ENCODE assay signal across 8 cellular contexts in the genomic region with DNA sequence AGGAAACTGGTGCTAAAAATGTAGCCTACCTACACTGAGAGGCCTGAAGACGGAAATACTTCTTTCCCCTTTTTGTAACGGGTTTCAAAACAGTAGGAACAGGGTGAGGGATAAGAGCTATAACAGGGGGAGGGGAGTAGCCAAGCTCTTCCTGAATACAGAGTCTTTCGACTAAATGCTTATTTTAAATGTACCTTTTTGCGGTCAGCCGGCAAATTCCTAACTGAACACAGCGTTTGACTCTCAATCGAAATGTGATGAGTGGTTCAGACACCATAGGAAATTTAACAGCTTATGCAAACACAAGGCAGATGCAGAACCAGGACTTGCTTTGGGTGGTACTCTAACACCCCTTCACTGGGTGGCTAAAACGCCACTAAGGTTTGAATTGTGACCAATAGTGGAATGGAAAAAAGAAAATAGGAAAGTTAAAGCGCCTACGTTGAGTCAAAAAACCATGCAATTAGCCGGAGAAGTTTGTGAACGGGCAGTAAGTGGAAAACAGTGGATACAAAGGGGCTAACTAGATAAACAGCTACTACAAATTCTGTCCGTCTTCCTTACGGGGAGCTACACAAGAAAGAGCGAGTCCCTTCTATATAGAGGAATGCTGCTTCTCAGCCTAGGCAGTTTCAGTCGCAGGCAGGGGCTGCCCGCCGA. TPM values are rescaled to one million over a fixed set of nuclear protein-coding genes. Genes with fewer than 3 reads are reported as not detected.
DNase-seq lines count a peak whose midpoint lies in the region; ATAC-seq, FAIRE-seq and TF ChIP-seq lines count a peak whose summit lies in the region.

No MANE protein-coding gene starts in this region.

- H3K79me2 ChIP-seq in HCT116 (ENCODE audit: insufficient read depth, low read length) (peaks cover 59% of the 10 kb centered on the region), parathyroid adenoma (peaks cover 23% of the 10 kb centered on the region)

- no peak for FAIRE-seq in frontal cortex (lab: Jason Lieb, UNC)

- peak overlapping the region; percentile 90 for H3K27ac ChIP-seq in HCT116 (ENCODE audit: low read depth, low read length)
- peak overlapping the region; percentile 88 to 99 (median 98) for H3K27ac ChIP-seq in esophagus squamous epithelium
- peak overlapping the region; percentile 77 for H3K27ac ChIP-seq in parathyroid adenoma

- H3K4me1 Mint-ChIP-seq in T-helper 17 cell: peaks cover 41% of the 10 kb centered on the region

- POLR2A ChIA-PET in HCT116 (lab: Charles Lee): interaction anchor here (1.3 kb wide), 1 partner anchor 7 kb away, joined by 3 read pairs; no protein-coding TSS in a partner anchor

- H3K9ac ChIP-seq in HCT116 (ENCODE audit: low read length) (peak overlapping the region; percentile 76), parathyroid adenoma (no peak overlapping the region)

- H3K9me3 ChIP-seq in BE2C (no peaks in the 10 kb centered on the region), HCT116 (ENCODE audit: control insufficient read depth in 1 of 2, insufficient read depth in 1 of 2, low read depth in 1 of 2, low read length in 2 of 2) (no peaks in the 10 kb centered on the region), T-helper 17 cell (ENCODE audit: control insufficient read depth, low read length, poor library complexity, severe bottlenecking) (no peaks in the 10 kb centered on the region), esophagus squamous epithelium (no peaks in the 10 kb centered on the region), parathyroid adenoma (ENCODE audit: control insufficient read depth, low read length) (no peaks in the 10 kb centered on the region)

- RAD21 ChIA-PET in HCT116 (lab: Charles Lee; ENCODE audit: low non-redundant PET in 1 of 2, low total read pairs in 2 of 2, uncharacterized antibody in 2 of 2, unreplicated experiment in 2 of 2): no interaction called here

- CTCF ChIA-PET in HCT116 (lab: Charles Lee): no interaction called here

- TSS peak; percentile 47 for BruUV-seq in HCT116 (replicated peaks; lab: Mats Ljungman, UMichigan)

- H3K27ac Mint-ChIP-seq in T-helper 17 cell: peak overlapping the region; percentile 84

- H3K4me2 ChIP-seq in HCT116 (ENCODE audit: low read length) (peak overlapping the region; percentile 87), parathyroid adenoma (ENCODE audit: low read length) (peak overlapping the region; percentile 86)

- H3K4me1 ChIP-seq in BE2C: peaks cover 2% of the 10 kb centered on the region; the same call in 1 of the 2 replicates
- peaks cover 18 to 49% of the 10 kb centered on the region in 2 experiments; a peak in 3 of 4 replicates for H3K4me1 ChIP-seq in HCT116 (ENCODE audit: control insufficient read depth in 1 of 2, insufficient read depth in 2 of 2, low read length in 2 of 2)
- H3K4me1 ChIP-seq in esophagus squamous epithelium: peaks cover 23 to 65% (median 39%) of the 10 kb centered on the region in 3 donors
- H3K4me1 ChIP-seq in parathyroid adenoma: peaks cover 8% of the 10 kb centered on the region

- H3K4me3 ChIP-seq in BE2C (ENCODE audit: low read depth, low read length) (peak overlapping the region; percentile 94), HCT116 (replicated peaks in 1 of 2; ENCODE audit: low read depth in 1 of 2, low read length in 2 of 2) (peak overlapping the region; percentile 78 to 84), esophagus squamous epithelium (peak overlapping the region; percentile 65 to 96 (median 70)), parathyroid adenoma (ENCODE audit: low read depth, low read length) (peak overlapping the region; percentile 69)

- no peak for TF ChIP-seq RAD21 in HCT116 (IDR thresholded peaks at IDR 0.05; ENCODE audit: low read depth)

- ATAC-seq in HCT116: no peak
- no peak for ATAC-seq in T-helper 17 cell
- ATAC-seq in GM19397 (IDR thresholded peaks at IDR 0.05; ENCODE audit: unreplicated experiment): no peak

- no peaks in the 10 kb centered on the region for H3K27me3 Mint-ChIP-seq in T-helper 17 cell

- TF ChIP-seq CTCF in BE2C (IDR thresholded peaks at IDR 0.05; ENCODE audit: low read depth, low read length): no peak
- TF ChIP-seq CTCF in HCT116 (IDR thresholded peaks at IDR 0.05 in 2 of 3, conservative IDR thresholded peaks at IDR 0.05 in 1 of 3; ENCODE audit: borderline replicate concordance in 1 of 3, insufficient read depth in 1 of 3, low read depth in 2 of 3, low read length in 2 of 3): no peak
- no peak for TF ChIP-seq CTCF in esophagus squamous epithelium (IDR thresholded peaks at IDR 0.05)
- no peak for TF ChIP-seq CTCF in parathyroid adenoma (IDR thresholded peaks at IDR 0.05)

- H3K36me3 ChIP-seq in BE2C (no peaks in the 10 kb centered on the region), HCT116 (ENCODE audit: control insufficient read depth in 1 of 2, insufficient read depth in 2 of 2, low read length in 2 of 2) (peaks cover 0 to 21% of the 10 kb centered on the region in 2 experiments; a peak in 1 of 4 replicates), esophagus squamous epithelium (no peaks in the 10 kb centered on the region), parathyroid adenoma (ENCODE audit: control insufficient read depth, insufficient read depth, low read length) (no peaks in the 10 kb centered on the region)

- peaks cover 3% of the 10 kb centered on the region for H3K36me3 Mint-ChIP-seq in T-helper 17 cell (ENCODE audit: low read depth)

- H3K9me2 ChIP-seq in HCT116 (ENCODE audit: insufficient read depth): no peaks in the 10 kb centered on the region

- WGBS in esophagus squamous epithelium, 2 donors: 0% methylated on average over 16 to 18 of the region's 18 CpGs

- H2AFZ ChIP-seq in HCT116 (ENCODE audit: low read depth, low read length, poor library complexity, severe bottlenecking) (no peak overlapping the region), parathyroid adenoma (peak overlapping the region; percentile 56)

- H4K20me1 ChIP-seq in HCT116 (ENCODE audit: insufficient read depth): peaks cover 14% of the 10 kb centered on the region; the same call in 1 of the 2 replicates

- H3K27me3 ChIP-seq in BE2C: no peaks in the 10 kb centered on the region
- H3K27me3 ChIP-seq in HCT116 (ENCODE audit: insufficient read depth, low read length): no peaks in the 10 kb centered on the region
- H3K27me3 ChIP-seq in esophagus squamous epithelium: no peaks in the 10 kb centered on the region
- H3K27me3 ChIP-seq in parathyroid adenoma (ENCODE audit: control insufficient read depth, insufficient read depth, low read length): no peaks in the 10 kb centered on the region

- no peak for DNase-seq in BE2C
- DNase-seq in HCT116 (ENCODE audit: low read depth, low spot score): no peak
- DNase-seq in T-helper 17 cell: no peak
- no peak for DNase-seq in esophagus squamous epithelium (lab: John Stamatoyannopoulos, UW)
- DNase-seq in frontal cortex (ENCODE audit: low spot score in 2 of 2): no peak
- no peak for DNase-seq in NCI-H1436 (lab: John Stamatoyannopoulos, UW)

- peak overlapping the region; percentile 100 for H3K4me3 Mint-ChIP-seq in T-helper 17 cell

- intact Hi-C loops in HCT116 (cut with micrococcal nuclease) (no loop called here), esophagus squamous epithelium (cut with DNase I) (loop anchor here (10.0 kb wide), 1 partner anchor 104 kb away; a partner anchor contains a TSS)

- no peak for TF ChIP-seq POLR2A in HCT116 (IDR thresholded peaks at IDR 0.05; ENCODE audit: borderline replicate concordance, extremely low read depth, insufficient read depth, insufficient read length)
- TF ChIP-seq POLR2A in esophagus squamous epithelium (IDR thresholded peaks at IDR 0.05): no peak

TF ChIP-seq in HCT116, 20 proteins besides CTCF, POLR2A, EP300 and RAD21:
- TF ChIP-seq TCF7L2 (IDR thresholded peaks at IDR 0.05; ENCODE audit: borderline replicate concordance, extremely low read depth, insufficient read depth, insufficient read length) (no peak), CBX3 (IDR thresholded peaks at IDR 0.05; ENCODE audit: low read depth) (no peak), ZNF274 (IDR thresholded peaks at IDR 0.05; ENCODE audit: low read depth, low read length) (no peak), SIN3A (IDR thresholded peaks at IDR 0.05; ENCODE audit: low read depth) (no peak), ELF1 (IDR thresholded peaks at IDR 0.05; ENCODE audit: borderline replicate concordance, low read depth) (no peak), SRF (IDR thresholded peaks at IDR 0.05; ENCODE audit: low read depth) (no peak), JUND (IDR thresholded peaks at IDR 0.05) (no peak), EZH2phosphoT487 (IDR thresholded peaks at IDR 0.05; ENCODE audit: borderline replicate concordance) (no peak), EZH2 (IDR thresholded peaks at IDR 0.05) (no peak), CEBPB (IDR thresholded peaks at IDR 0.05; ENCODE audit: low read depth) (no peak), EGR1 (IDR thresholded peaks at IDR 0.05; ENCODE audit: low read depth) (no peak), POLR2AphosphoS5 (IDR thresholded peaks at IDR 0.05; ENCODE audit: low read depth, low read length) (no peak), YY1 (IDR thresholded peaks at IDR 0.05; ENCODE audit: extremely low read depth, insufficient replicate concordance, low read depth, low read length) (no peak), ZFX (IDR thresholded peaks at IDR 0.05) (no peak), SP1 (IDR thresholded peaks at IDR 0.05; ENCODE audit: low read depth) (no peak)

RNA-seq across cellular contexts. Expression of a gene that starts 1.7 kb away (rescaled TPM):
- 15.3 TPM for polyA plus RNA-seq in BE2C (2012; ENCODE audit: insufficient read depth, insufficient read length, low read depth)
- total RNA-seq in HCT116 (2021; ENCODE audit: unreplicated experiment): 27.1 TPM
- 21.8 and 28.5 TPM in 2 replicates for polyA plus RNA-seq in HCT116 (2012)
- 10 to 100 TPM; 13.5 to 17.2 TPM for total RNA-seq in T-helper 17 cell
- 10 to 100 TPM; 21.8 to 36.0 (median 28.7) TPM for total RNA-seq in esophagus squamous epithelium
- 91.3 TPM for total RNA-seq in frontal cortex
